Comparison of ENCODE assay signal across 19 cellular contexts in the genomic region with DNA sequence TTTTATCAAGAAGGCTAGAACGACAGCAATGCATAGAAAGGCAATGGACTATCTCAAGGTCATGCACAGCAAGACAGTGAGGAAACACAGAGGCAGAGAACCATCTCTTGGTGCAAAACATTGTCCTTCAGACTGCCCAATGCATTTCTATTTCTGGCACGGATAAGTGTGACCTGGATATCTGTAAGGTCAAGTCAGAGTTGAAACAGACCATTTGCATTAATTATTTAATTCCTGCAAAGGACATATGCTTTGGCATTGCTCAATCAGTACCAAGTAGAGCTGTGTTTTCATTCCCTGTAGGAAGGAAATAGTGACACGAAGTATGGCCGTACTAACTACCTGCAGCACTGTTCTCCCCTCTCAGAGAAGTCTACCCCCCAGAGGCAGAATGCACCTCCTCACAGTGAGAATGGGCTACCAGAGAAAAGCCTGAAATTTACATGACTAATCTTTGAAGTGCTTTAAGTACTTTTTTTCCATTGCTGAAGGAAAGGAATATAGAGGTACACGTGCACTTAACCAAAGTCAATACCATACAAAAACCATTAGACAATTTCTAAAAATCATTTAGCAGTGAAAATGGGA.
"Had no signal": no experiment of that assay in that cellular context is flagged by ENCODE, and none has a peak within 500 bp of the region (broad histone marks: within the 10 kb centered on the region; RNA-seq: fewer than 3 reads in every experiment).

No MANE protein-coding gene starts in this region.

- H3K4me1 ChIP-seq: gastrocnemius medialis, parathyroid adenoma, right lobe of liver, transverse colon had no signal

- H3K27ac ChIP-seq: gastrocnemius medialis, parathyroid adenoma, psoas muscle, right lobe of liver, stomach, thoracic aorta, transverse colon had no signal

- ATAC-seq: esophagus mucosa; gastrocnemius medialis; naive thymus-derived CD4-positive, alpha-beta T cell; psoas muscle; right lobe of liver had no signal

- H3K4me1 Mint-ChIP-seq: immature natural killer cell, nephron progenitor cell had no signal

- H3K9me3 Mint-ChIP-seq: immature natural killer cell; nephron progenitor cell; stimulated activated effector memory CD8-positive, alpha-beta T cell treated with anti-CD3 and anti-CD28 coated beads, Interleukin-12 subunit alpha, Interleukin-12 subunit beta, amount 100 ng/mL, for 72 hours had no signal

- H3K9me3 ChIP-seq: gastrocnemius medialis, psoas muscle, right lobe of liver, stomach, thoracic aorta, transverse colon had no signal

- H3K27me3 ChIP-seq: gastrocnemius medialis, right lobe of liver, stomach, transverse colon had no signal

- H3K4me3 ChIP-seq: gastrocnemius medialis, psoas muscle, right lobe of liver, stomach, thoracic aorta, transverse colon had no signal

- DNase-seq: cortex of kidney; effector memory CD4-positive, alpha-beta T cell; gastrocnemius medialis; immature natural killer cell; mesendoderm; naive thymus-derived CD4-positive, alpha-beta T cell; nephron progenitor cell; psoas muscle; retina; right lobe of liver; stimulated activated CD4-positive, alpha-beta T cell treated with anti-CD3 and anti-CD28 coated beads, Interleukin-4, amount 100 ng/mL, for 1 hour; stimulated activated CD8-positive, alpha-beta memory T cell treated with anti-CD3 and anti-CD28 coated beads, Interleukin-4, amount 100 ng/mL, for 48 hours; stomach; substantia nigra; transverse colon had no signal

- H3K4me3 Mint-ChIP-seq: immature natural killer cell; naive thymus-derived CD4-positive, alpha-beta T cell; nephron progenitor cell; stimulated activated effector memory CD8-positive, alpha-beta T cell treated with anti-CD3 and anti-CD28 coated beads, Interleukin-12 subunit alpha, Interleukin-12 subunit beta, amount 100 ng/mL, for 72 hours had no signal

- H3K27me3 Mint-ChIP-seq: naive thymus-derived CD4-positive, alpha-beta T cell had no signal

- H3K27ac Mint-ChIP-seq: immature natural killer cell; naive thymus-derived CD4-positive, alpha-beta T cell; nephron progenitor cell; stimulated activated effector memory CD8-positive, alpha-beta T cell treated with anti-CD3 and anti-CD28 coated beads, Interleukin-12 subunit alpha, Interleukin-12 subunit beta, amount 100 ng/mL, for 72 hours had no signal
